Comparison of ENCODE assay signal across 16 cellular contexts in genomic region chr17:76166168-76166567, GRCh38. TPM values are rescaled to one million over a fixed set of nuclear protein-coding genes. Genes with fewer than 3 reads are reported as not detected.
DNase-seq lines count a peak whose midpoint lies in the region; ATAC-seq lines count a peak whose summit lies in the region.
"Had no signal": no experiment of that assay in that cellular context is flagged by ENCODE, and none has a peak within 500 bp of the region (broad histone marks: within the 10 kb centered on the region; RNA-seq: fewer than 3 reads in every experiment).

No MANE protein-coding gene starts in this region.

- peak overlapping the region; percentile 42 for H3K27ac ChIP-seq in cingulate gyrus (ENCODE audit: low read depth, low read length)
- H3K27ac ChIP-seq: epithelial cell of prostate, prostate gland had no signal

- DNase-seq in C1 segment of cervical spinal cord (lab: John Stamatoyannopoulos, UW), result peak in 9 of 14 donors; percentile 33 to 88 (median 45)
- DNase-seq in LHCN-M2 (ENCODE audit: low read depth), result peak; percentile 84
- peak; percentile 84 for DNase-seq in occipital lobe (lab: John Stamatoyannopoulos, UW)
- DNase-seq in ecto neural progenitor cell (ENCODE audit: low spot score), result no peak
- no peak for DNase-seq in NCI-H526 treated with DMSO at 0.1 percent for 48 hours (lab: John Stamatoyannopoulos, UW)
- DNase-seq in HPDE6-E6E7 (ENCODE audit: extremely low spot score), result no peak
- DNase-seq: CD4-positive, alpha-beta T cell; mesenchymal stem cell; NCI-H1930; NCI-H82; stimulated activated CD4-positive, alpha-beta T cell treated with anti-CD3 and anti-CD28 coated beads, Interleukin-4, amount 100 ng/mL, for 4 hours had no signal

- no peak for ATAC-seq in HG02571 (IDR thresholded peaks at IDR 0.05; ENCODE audit: unreplicated experiment)

RNA-seq across cellular contexts. Expression of gene FOXJ1, which starts 25.1 kb away (rescaled TPM):
- total RNA-seq in LHCN-M2 (2014; rRNA removed) (0.26 TPM in 1 of 2 replicates, not detected in the other), occipital lobe (4.5 TPM)
- not detected for polyA plus RNA-seq in LHCN-M2 (2012)
- total RNA-seq: cardiac septum had no signal

Comparison
In these comparisons a context has a peak if more than half of its experiments do, and no peak if none do; other contexts are left out.
1. DNase-seq: peak in C1 segment of cervical spinal cord (9 of 14), LHCN-M2 (single experiment) and occipital lobe (single experiment); none in ecto neural progenitor cell (single experiment), NCI-H526 treated with DMSO at 0.1 percent for 48 hours (single experiment) and HPDE6-E6E7 (single experiment).